Comparison of ENCODE assay signal across 8 cellular contexts in genomic region chr12:47705571-47706425, GRCh38. TPM values are rescaled to one million over a fixed set of nuclear protein-coding genes. Genes with fewer than 3 reads are reported as not detected.
DNase-seq lines count a peak whose midpoint lies in the region; TF ChIP-seq lines count a peak whose summit lies in the region.

Gene RPAP3, minus strand, starts transcription at chr12:47706030. Its CDS starts 3,190 bp downstream, at chr12:47702840.

- no peaks in the 10 kb centered on the region for H4K20me1 ChIP-seq in neural cell (ENCODE audit: insufficient read depth)

- peak within 1 kb of the TSS; percentile 84 for H3K4me3 ChIP-seq in H7 (ENCODE audit: insufficient read depth, low read depth, low read length)
- peak within 1 kb of the TSS; percentile 78 for H3K4me3 ChIP-seq in fibroblast of villous mesenchyme (ENCODE audit: low read depth, low read length)
- peak within 1 kb of the TSS; percentile 83 for H3K4me3 ChIP-seq in neural cell (ENCODE audit: low read length)
- peak within 1 kb of the TSS; percentile 66 to 100 (median 83) for H3K4me3 ChIP-seq in stomach

- H3K9ac ChIP-seq in neural cell (ENCODE audit: low read length) = peak within 1 kb of the TSS; percentile 87

- peak in 1 of 4 donors; percentile 70 for TF ChIP-seq POLR2A in stomach (IDR thresholded peaks at IDR 0.05)

- H2AFZ ChIP-seq in neural cell (ENCODE audit: low read depth, low read length) = peak within 1 kb of the TSS; percentile 43

- peaks cover 7 to 46% (median 32%) of the 10 kb centered on the region in 4 donors for H3K4me1 ChIP-seq in stomach

- TF ChIP-seq EP300 in neural cell (conservative IDR thresholded peaks at IDR 0.05; ENCODE audit: poor library complexity, severe bottlenecking) (peak; percentile 50), stomach (IDR thresholded peaks at IDR 0.05) (no peak)

- TF ChIP-seq CTCF in fibroblast of villous mesenchyme (IDR thresholded peaks at IDR 0.05; ENCODE audit: insufficient read depth, low read depth, low read length) (peak; percentile 57), neural cell (IDR thresholded peaks at IDR 0.05; ENCODE audit: poor library complexity, severe bottlenecking) (peak; percentile 84), stomach (IDR thresholded peaks at IDR 0.05) (peak in 5 of 7 experiments; percentile 44 to 75 (median 60))

- intact Hi-C loops in stomach (cut with DNase I; ENCODE audit: low total_unique reads) = no loop called here

- peak within 1 kb of the TSS; percentile 93 for H3K4me2 ChIP-seq in neural cell (ENCODE audit: low read length)

- H3K9me2 ChIP-seq in neural cell (ENCODE audit: insufficient read depth, low read length) = no peaks in the 10 kb centered on the region

- peak; percentile 46 for TF ChIP-seq RAD21 in neural cell (conservative IDR thresholded peaks at IDR 0.05)

- H3K27me3 ChIP-seq in H7 (ENCODE audit: control insufficient read depth, insufficient read depth, low read length) (no peaks in the 10 kb centered on the region), neural cell (ENCODE audit: insufficient read depth, low read depth, low read length) (no peaks in the 10 kb centered on the region), stomach (no peaks in the 10 kb centered on the region)

- no peaks in the 10 kb centered on the region for H3F3A ChIP-seq in neural cell (ENCODE audit: insufficient read depth, low read length, poor library complexity, severe bottlenecking)

- H3K27ac ChIP-seq in neural cell (ENCODE audit: low read length) (peak within 1 kb of the TSS; percentile 87), stomach (peak within 1 kb of the TSS; percentile 89 to 96 (median 92))

- H3K79me2 ChIP-seq in neural cell (replicated peaks; ENCODE audit: insufficient read depth, low read length) = peaks cover 14% of the 10 kb centered on the region

- H3K36me3 ChIP-seq in H7 (replicated peaks; ENCODE audit: control insufficient read depth, insufficient read depth, low read length) = no peaks in the 10 kb centered on the region; the same call in 1 of the 2 replicates
- H3K36me3 ChIP-seq in neural cell (ENCODE audit: insufficient read depth, low read length) = peaks cover 2% of the 10 kb centered on the region
- peaks cover 0 to 6% (median 4%) of the 10 kb centered on the region in 4 donors for H3K36me3 ChIP-seq in stomach

- WGBS in stomach, 5 donors = 0 to 1% (median 0%) methylated on average over 30 to 66 of the region's 66 CpGs

- H3K9me3 ChIP-seq in neural cell (ENCODE audit: low read length) (no peaks in the 10 kb centered on the region), stomach (no peaks in the 10 kb centered on the region)

- DNase-seq in ELR (ENCODE audit: low read depth) (peak; percentile 97), H7 (peak; percentile 95), M059J (ENCODE audit: low read depth) (peak; percentile 93), SIG-M5 (lab: John Stamatoyannopoulos, UW) (peak; percentile 64), activated gamma-delta T cell (lab: John Stamatoyannopoulos, UW) (peak; percentile 92), fibroblast of villous mesenchyme (ENCODE audit: low read depth) (peak; percentile 95), stomach (peak; percentile 99)

TF ChIP-seq in neural cell, 6 proteins besides CTCF, POLR2A, EP300 and RAD21:
- TF ChIP-seq MXI1 (conservative IDR thresholded peaks at IDR 0.05; ENCODE audit: poor library complexity, severe bottlenecking) (peak; percentile 80), SMC3 (conservative IDR thresholded peaks at IDR 0.05; ENCODE audit: poor library complexity) (peak; percentile 65), POLR2AphosphoS5 (IDR thresholded peaks at IDR 0.05) (peak; percentile 97), REST (IDR thresholded peaks at IDR 0.05; ENCODE audit: borderline replicate concordance) (peak; percentile 37), EZH2 (IDR thresholded peaks at IDR 0.05; ENCODE audit: borderline replicate concordance, insufficient read depth, low read length, poor library complexity, severe bottlenecking) (no peak), TAF1 (IDR thresholded peaks at IDR 0.05; ENCODE audit: low read depth) (peak; percentile 80)

RNA-seq across cellular contexts. Expression of gene RPAP3, which starts in this region (rescaled TPM):
- 19.5 and 28.9 TPM in 2 replicates for total RNA-seq in H7 (2014; rRNA removed; shearing (Covaris generic))
- total RNA-seq in M059J (2014; rRNA removed; shearing (Covaris generic)) = 26.0 and 40.3 TPM in 2 replicates
- total RNA-seq in fibroblast of villous mesenchyme = 19.0 and 26.3 TPM in 2 replicates
- 33.8 and 39.7 TPM in 2 replicates for polyA plus RNA-seq in neural cell
- polyA minus RNA-seq in neural cell = 44.8 and 46.9 TPM in 2 replicates
- total RNA-seq in stomach = 10 to 100 TPM in 4 of 5 donors, 1 to 10 TPM in 1; 3.5 to 47.4 (median 17.3) TPM
- polyA plus RNA-seq in stomach = 10 to 100 TPM in 1 of 3 donors, 1 to 10 TPM in 2; 7.9 to 10.8 (median 8.5) TPM

Comparison
In these comparisons a context has a peak if more than half of its experiments do, and no peak if none do; other contexts are left out.
1. Peak in every context shown above with its lines: DNase-seq, H3K4me3 ChIP-seq and H3K27ac ChIP-seq.